ENCODE assay signal across 23 cellular contexts in the genomic region with DNA sequence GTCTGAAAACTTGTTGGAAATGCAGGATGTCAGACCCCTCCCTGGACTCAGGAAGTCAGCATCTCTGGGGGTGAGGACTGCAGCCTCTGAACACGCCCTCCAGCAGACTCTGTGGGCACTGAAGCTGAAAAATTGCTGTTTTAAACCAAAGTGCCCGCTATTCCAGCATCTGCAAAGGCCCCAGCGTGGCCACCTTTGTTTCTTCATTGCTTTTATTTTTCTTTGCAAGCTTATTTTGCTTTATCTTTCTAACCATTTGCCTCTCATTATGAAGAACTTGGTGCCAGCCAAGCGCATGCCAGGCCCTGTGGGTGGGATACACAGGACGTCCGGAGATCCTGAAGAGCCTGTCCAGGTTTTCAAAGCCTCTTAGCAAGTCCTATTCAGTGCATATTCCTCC.
"Had no signal": no experiment of that assay in that cellular context is flagged by ENCODE, and none has a peak within 500 bp of the region (broad histone marks: within the 10 kb centered on the region; RNA-seq: fewer than 3 reads in every experiment).

No MANE protein-coding gene starts in this region.

- H3K9me3 Mint-ChIP-seq: effector memory CD8-positive, alpha-beta T cell; immature natural killer cell; natural killer cell treated with Interleukin-12 subunit alpha and Interleukin-12 subunit beta and Interleukin-15 and Interleukin-18, amount 100 ng/mL, for 72 hours; neural progenitor cell; stimulated activated memory B cell treated with anti-CD40 and anti-IgM and Interleukin-4, amounts not matched to agents 10 μg/mL and 1 μg/mL and 100 μg/mL, for 72 hours; stimulated activated naive CD8-positive, alpha-beta T cell treated with anti-CD3 and anti-CD28 coated beads, Interleukin-15, Interleukin-2, amounts not matched to agents 100 ng/mL and 50 ng/mL, for 24 hours had no signal

- H3K36me3 ChIP-seq: esophagus squamous epithelium, gastroesophageal sphincter, left lung, neural progenitor cell, prostate gland, right lobe of liver, spleen, tibial nerve had no signal

- H3K9me3 ChIP-seq: esophagus squamous epithelium, gastroesophageal sphincter, left lung, prostate gland, right lobe of liver had no signal

- H3K36me3 Mint-ChIP-seq: immature natural killer cell; natural killer cell treated with Interleukin-12 subunit alpha and Interleukin-12 subunit beta and Interleukin-15 and Interleukin-18, amount 100 ng/mL, for 72 hours; neural progenitor cell; stimulated activated memory B cell treated with anti-CD40 and anti-IgM and Interleukin-4, amounts not matched to agents 10 μg/mL and 1 μg/mL and 100 μg/mL, for 72 hours had no signal

- H3K79me2 ChIP-seq: parathyroid adenoma had no signal

- H3K27me3 Mint-ChIP-seq: stimulated activated naive CD8-positive, alpha-beta T cell treated with anti-CD3 and anti-CD28 coated beads, Interleukin-15, Interleukin-2, amounts not matched to agents 100 ng/mL and 50 ng/mL, for 24 hours had no signal

- H3K4me3 ChIP-seq: esophagus squamous epithelium, gastroesophageal sphincter, left lung, lung, neural progenitor cell, prostate gland, right lobe of liver, spleen, tibial nerve had no signal

- H3K4me2 ChIP-seq: neural progenitor cell had no signal

- H3K27ac Mint-ChIP-seq: effector memory CD8-positive, alpha-beta T cell; immature natural killer cell; natural killer cell treated with Interleukin-12 subunit alpha and Interleukin-12 subunit beta and Interleukin-15 and Interleukin-18, amount 100 ng/mL, for 72 hours; neural progenitor cell; stimulated activated memory B cell treated with anti-CD40 and anti-IgM and Interleukin-4, amounts not matched to agents 10 μg/mL and 1 μg/mL and 100 μg/mL, for 72 hours; stimulated activated naive CD8-positive, alpha-beta T cell treated with anti-CD3 and anti-CD28 coated beads, Interleukin-15, Interleukin-2, amounts not matched to agents 100 ng/mL and 50 ng/mL, for 24 hours had no signal

- DNase-seq: effector memory CD8-positive, alpha-beta T cell; esophagus squamous epithelium; foreskin fibroblast; glutamatergic neuron; immature natural killer cell; left lung; mesenchymal stem cell; midbrain; occipital lobe; right lobe of liver; spleen; stimulated activated CD4-positive, alpha-beta T cell treated with anti-CD3 and anti-CD28 coated beads, Interleukin-15, amount 100 ng/mL, for 24 hours; stimulated activated CD4-positive, alpha-beta T cell treated with anti-CD3 and anti-CD28 coated beads, Interleukin-1b, Interleukin-23, amount 100 ng/mL, for 48 hours; stimulated activated CD4-positive, alpha-beta T cell treated with anti-CD3 and anti-CD28 coated beads, Interleukin-4, amount 100 ng/mL, for 24 hours had no signal

- H3K4me1 ChIP-seq: gastroesophageal sphincter, left lung, parathyroid adenoma, prostate gland, right lobe of liver, tibial nerve had no signal

- H3K27me3 ChIP-seq: esophagus squamous epithelium, gastroesophageal sphincter, neural progenitor cell, right lobe of liver, spleen, tibial nerve had no signal

- H3K9ac ChIP-seq: neural progenitor cell, parathyroid adenoma had no signal

- H2AFZ ChIP-seq: neural progenitor cell, parathyroid adenoma had no signal

- H3K4me1 Mint-ChIP-seq: immature natural killer cell had no signal

- H3K4me3 Mint-ChIP-seq: effector memory CD8-positive, alpha-beta T cell; immature natural killer cell; natural killer cell treated with Interleukin-12 subunit alpha and Interleukin-12 subunit beta and Interleukin-15 and Interleukin-18, amount 100 ng/mL, for 72 hours; neural progenitor cell; stimulated activated memory B cell treated with anti-CD40 and anti-IgM and Interleukin-4, amounts not matched to agents 10 μg/mL and 1 μg/mL and 100 μg/mL, for 72 hours; stimulated activated naive CD8-positive, alpha-beta T cell treated with anti-CD3 and anti-CD28 coated beads, Interleukin-15, Interleukin-2, amounts not matched to agents 100 ng/mL and 50 ng/mL, for 24 hours had no signal

- H3K27ac ChIP-seq: gastroesophageal sphincter, left lung, neural progenitor cell, parathyroid adenoma, prostate gland, right lobe of liver, spleen, tibial nerve had no signal
